2 cellular contexts compared by ENCODE assay signal in the genomic region with DNA sequence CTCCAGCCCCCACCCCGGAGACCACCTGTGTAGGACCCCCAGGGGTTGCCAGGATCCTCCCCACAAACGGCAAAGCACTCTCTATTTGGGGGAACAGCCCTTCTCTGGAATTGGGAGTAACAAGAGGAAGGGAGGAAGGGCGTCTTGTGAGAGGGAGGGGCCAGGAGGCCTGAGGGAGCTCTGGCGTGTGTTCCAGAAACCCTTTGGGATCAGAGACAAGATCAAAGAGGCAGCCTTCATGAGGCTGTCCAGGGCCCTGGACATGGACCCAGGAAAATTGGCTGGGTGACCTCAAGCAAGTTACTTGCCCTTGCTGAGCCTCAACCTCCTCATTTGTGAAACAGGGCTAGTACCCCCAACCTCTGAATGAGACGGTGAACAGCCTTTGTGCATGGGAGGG.
A peak's percentile ranks its signal among the peaks of the same experiment; 100 is the strongest.
TF ChIP-seq lines count a peak whose summit lies in the region.

No MANE protein-coding gene starts in this region.

TF ChIP-seq in A549, 52 proteins besides CTCF, POLR2A, EP300 and RAD21:
- TF ChIP-seq MYC (IDR thresholded peaks at IDR 0.05; ENCODE audit: borderline replicate concordance, low read length) (no peak), ZFP36 (IDR thresholded peaks at IDR 0.05; ENCODE audit: borderline replicate concordance, partially characterized antibody) (no peak), SMC3 (IDR thresholded peaks at IDR 0.05) (no peak), SREBF2 (IDR thresholded peaks at IDR 0.05) (no peak), NR3C1 (IDR thresholded peaks at IDR 0.05) (no peak), CBX8 (IDR thresholded peaks at IDR 0.05) (no peak), MAFK (IDR thresholded peaks at IDR 0.05; ENCODE audit: partially characterized antibody) (no peak), JUN (IDR thresholded peaks at IDR 0.05) (no peak), POLR2AphosphoS2 (conservative IDR thresholded peaks at IDR 0.05; ENCODE audit: low read length) (no peak), GATA3 (IDR thresholded peaks at IDR 0.05; ENCODE audit: borderline replicate concordance) (no peak), FOSB (CRISPR knock-in tag; IDR thresholded peaks at IDR 0.05) (no peak), NPAS2 (CRISPR knock-in tag; IDR thresholded peaks at IDR 0.05; ENCODE audit: borderline replicate concordance) (no peak), ZSCAN20 (CRISPR knock-in tag; IDR thresholded peaks at IDR 0.05) (no peak), PHF8 (IDR thresholded peaks at IDR 0.05; ENCODE audit: borderline replicate concordance, low read depth) (no peak), BHLHE40 (IDR thresholded peaks at IDR 0.05; ENCODE audit: low read depth, low read length) (no peak)
- TF ChIP-seq, protein P1, sequence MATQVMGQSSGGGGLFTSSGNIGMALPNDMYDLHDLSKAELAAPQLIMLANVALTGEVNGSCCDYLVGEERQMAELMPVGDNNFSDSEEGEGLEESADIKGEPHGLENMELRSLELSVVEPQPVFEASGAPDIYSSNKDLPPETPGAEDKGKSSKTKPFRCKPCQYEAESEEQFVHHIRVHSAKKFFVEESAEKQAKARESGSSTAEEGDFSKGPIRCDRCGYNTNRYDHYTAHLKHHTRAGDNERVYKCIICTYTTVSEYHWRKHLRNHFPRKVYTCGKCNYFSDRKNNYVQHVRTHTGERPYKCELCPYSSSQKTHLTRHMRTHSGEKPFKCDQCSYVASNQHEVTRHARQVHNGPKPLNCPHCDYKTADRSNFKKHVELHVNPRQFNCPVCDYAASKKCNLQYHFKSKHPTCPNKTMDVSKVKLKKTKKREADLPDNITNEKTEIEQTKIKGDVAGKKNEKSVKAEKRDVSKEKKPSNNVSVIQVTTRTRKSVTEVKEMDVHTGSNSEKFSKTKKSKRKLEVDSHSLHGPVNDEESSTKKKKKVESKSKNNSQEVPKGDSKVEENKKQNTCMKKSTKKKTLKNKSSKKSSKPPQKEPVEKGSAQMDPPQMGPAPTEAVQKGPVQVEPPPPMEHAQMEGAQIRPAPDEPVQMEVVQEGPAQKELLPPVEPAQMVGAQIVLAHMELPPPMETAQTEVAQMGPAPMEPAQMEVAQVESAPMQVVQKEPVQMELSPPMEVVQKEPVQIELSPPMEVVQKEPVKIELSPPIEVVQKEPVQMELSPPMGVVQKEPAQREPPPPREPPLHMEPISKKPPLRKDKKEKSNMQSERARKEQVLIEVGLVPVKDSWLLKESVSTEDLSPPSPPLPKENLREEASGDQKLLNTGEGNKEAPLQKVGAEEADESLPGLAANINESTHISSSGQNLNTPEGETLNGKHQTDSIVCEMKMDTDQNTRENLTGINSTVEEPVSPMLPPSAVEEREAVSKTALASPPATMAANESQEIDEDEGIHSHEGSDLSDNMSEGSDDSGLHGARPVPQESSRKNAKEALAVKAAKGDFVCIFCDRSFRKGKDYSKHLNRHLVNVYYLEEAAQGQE (IDR thresholded peaks at IDR 0.05) = no peak
- TF ChIP-seq, protein P2, sequence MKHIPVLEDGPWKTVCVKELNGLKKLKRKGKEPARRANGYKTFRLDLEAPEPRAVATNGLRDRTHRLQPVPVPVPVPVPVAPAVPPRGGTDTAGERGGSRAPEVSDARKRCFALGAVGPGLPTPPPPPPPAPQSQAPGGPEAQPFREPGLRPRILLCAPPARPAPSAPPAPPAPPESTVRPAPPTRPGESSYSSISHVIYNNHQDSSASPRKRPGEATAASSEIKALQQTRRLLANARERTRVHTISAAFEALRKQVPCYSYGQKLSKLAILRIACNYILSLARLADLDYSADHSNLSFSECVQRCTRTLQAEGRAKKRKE (CRISPR knock-in tag; IDR thresholded peaks at IDR 0.05; ENCODE audit: low read depth) = no peak

TF ChIP-seq in K562, 482 proteins besides CTCF, POLR2A, EP300 and RAD21:
- TF ChIP-seq ELF2 (CRISPR knock-in tag; IDR thresholded peaks at IDR 0.05) = no peak
- TF ChIP-seq BCOR (IDR thresholded peaks at IDR 0.05) = 0 out of 2 replicates have a peak, but pooled peaks have one; percentile 12
- no peak for TF ChIP-seq FOXA1 (IDR thresholded peaks at IDR 0.05; ENCODE audit: borderline replicate concordance)
- no peak for TF ChIP-seq KDM2B (CRISPR knock-in tag; IDR thresholded peaks at IDR 0.05)
- TF ChIP-seq PCBP1 (IDR thresholded peaks at IDR 0.05; ENCODE audit: low read depth, low read length, poor library complexity, severe bottlenecking) = no peak
- no peak for TF ChIP-seq CREM (IDR thresholded peaks at IDR 0.05; ENCODE audit: low read depth)
- no peak for TF ChIP-seq GATAD2B (IDR thresholded peaks at IDR 0.05; ENCODE audit: borderline replicate concordance)
- TF ChIP-seq HMG20B (CRISPR knock-in tag; IDR thresholded peaks at IDR 0.05) = no peak
- TF ChIP-seq, protein P3, sequence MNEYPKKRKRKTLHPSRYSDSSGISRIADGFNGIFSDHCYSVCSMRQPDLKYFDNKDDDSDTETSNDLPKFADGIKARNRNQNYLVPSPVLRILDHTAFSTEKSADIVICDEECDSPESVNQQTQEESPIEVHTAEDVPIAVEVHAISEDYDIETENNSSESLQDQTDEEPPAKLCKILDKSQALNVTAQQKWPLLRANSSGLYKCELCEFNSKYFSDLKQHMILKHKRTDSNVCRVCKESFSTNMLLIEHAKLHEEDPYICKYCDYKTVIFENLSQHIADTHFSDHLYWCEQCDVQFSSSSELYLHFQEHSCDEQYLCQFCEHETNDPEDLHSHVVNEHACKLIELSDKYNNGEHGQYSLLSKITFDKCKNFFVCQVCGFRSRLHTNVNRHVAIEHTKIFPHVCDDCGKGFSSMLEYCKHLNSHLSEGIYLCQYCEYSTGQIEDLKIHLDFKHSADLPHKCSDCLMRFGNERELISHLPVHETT (CRISPR knock-in tag; conservative IDR thresholded peaks at IDR 0.05 in 1 of 2, IDR thresholded peaks at IDR 0.05 in 1 of 2) = no peak
- TF ChIP-seq RB1 (IDR thresholded peaks at IDR 0.05; ENCODE audit: low read depth) = no peak
- TF ChIP-seq, protein P4, sequence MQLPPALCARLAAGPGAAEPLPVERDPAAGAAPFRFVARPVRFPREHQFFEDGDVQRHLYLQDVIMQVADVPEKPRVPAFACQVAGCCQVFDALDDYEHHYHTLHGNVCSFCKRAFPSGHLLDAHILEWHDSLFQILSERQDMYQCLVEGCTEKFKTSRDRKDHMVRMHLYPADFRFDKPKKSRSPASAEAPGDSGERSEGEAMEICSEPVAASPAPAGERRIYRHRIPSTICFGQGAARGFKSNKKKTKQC (CRISPR knock-in tag; IDR thresholded peaks at IDR 0.05) = no peak
- TF ChIP-seq NR4A1 (CRISPR knock-in tag; IDR thresholded peaks at IDR 0.05) = no peak
- no peak for TF ChIP-seq NR4A1 (tag; IDR thresholded peaks at IDR 0.05)
- TF ChIP-seq, protein P5, sequence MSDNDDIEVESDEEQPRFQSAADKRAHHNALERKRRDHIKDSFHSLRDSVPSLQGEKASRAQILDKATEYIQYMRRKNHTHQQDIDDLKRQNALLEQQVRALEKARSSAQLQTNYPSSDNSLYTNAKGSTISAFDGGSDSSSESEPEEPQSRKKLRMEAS (CRISPR knock-in tag; IDR thresholded peaks at IDR 0.05) = 0 out of 2 replicates have a peak, but pooled peaks have one; percentile 14
- TF ChIP-seq, protein P6, sequence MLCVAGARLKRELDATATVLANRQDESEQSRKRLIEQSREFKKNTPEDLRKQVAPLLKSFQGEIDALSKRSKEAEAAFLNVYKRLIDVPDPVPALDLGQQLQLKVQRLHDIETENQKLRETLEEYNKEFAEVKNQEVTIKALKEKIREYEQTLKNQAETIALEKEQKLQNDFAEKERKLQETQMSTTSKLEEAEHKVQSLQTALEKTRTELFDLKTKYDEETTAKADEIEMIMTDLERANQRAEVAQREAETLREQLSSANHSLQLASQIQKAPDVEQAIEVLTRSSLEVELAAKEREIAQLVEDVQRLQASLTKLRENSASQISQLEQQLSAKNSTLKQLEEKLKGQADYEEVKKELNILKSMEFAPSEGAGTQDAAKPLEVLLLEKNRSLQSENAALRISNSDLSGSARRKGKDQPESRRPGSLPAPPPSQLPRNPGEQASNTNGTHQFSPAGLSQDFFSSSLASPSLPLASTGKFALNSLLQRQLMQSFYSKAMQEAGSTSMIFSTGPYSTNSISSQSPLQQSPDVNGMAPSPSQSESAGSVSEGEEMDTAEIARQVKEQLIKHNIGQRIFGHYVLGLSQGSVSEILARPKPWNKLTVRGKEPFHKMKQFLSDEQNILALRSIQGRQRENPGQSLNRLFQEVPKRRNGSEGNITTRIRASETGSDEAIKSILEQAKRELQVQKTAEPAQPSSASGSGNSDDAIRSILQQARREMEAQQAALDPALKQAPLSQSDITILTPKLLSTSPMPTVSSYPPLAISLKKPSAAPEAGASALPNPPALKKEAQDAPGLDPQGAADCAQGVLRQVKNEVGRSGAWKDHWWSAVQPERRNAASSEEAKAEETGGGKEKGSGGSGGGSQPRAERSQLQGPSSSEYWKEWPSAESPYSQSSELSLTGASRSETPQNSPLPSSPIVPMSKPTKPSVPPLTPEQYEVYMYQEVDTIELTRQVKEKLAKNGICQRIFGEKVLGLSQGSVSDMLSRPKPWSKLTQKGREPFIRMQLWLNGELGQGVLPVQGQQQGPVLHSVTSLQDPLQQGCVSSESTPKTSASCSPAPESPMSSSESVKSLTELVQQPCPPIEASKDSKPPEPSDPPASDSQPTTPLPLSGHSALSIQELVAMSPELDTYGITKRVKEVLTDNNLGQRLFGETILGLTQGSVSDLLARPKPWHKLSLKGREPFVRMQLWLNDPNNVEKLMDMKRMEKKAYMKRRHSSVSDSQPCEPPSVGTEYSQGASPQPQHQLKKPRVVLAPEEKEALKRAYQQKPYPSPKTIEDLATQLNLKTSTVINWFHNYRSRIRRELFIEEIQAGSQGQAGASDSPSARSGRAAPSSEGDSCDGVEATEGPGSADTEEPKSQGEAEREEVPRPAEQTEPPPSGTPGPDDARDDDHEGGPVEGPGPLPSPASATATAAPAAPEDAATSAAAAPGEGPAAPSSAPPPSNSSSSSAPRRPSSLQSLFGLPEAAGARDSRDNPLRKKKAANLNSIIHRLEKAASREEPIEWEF (CRISPR knock-in tag; IDR thresholded peaks at IDR 0.05) = no peak
- TF ChIP-seq ZEB2 (IDR thresholded peaks at IDR 0.05) = no peak
- TF ChIP-seq ZC3H11A (IDR thresholded peaks at IDR 0.05; ENCODE audit: low read depth, low read length) = no peak
- TF ChIP-seq, protein P7, sequence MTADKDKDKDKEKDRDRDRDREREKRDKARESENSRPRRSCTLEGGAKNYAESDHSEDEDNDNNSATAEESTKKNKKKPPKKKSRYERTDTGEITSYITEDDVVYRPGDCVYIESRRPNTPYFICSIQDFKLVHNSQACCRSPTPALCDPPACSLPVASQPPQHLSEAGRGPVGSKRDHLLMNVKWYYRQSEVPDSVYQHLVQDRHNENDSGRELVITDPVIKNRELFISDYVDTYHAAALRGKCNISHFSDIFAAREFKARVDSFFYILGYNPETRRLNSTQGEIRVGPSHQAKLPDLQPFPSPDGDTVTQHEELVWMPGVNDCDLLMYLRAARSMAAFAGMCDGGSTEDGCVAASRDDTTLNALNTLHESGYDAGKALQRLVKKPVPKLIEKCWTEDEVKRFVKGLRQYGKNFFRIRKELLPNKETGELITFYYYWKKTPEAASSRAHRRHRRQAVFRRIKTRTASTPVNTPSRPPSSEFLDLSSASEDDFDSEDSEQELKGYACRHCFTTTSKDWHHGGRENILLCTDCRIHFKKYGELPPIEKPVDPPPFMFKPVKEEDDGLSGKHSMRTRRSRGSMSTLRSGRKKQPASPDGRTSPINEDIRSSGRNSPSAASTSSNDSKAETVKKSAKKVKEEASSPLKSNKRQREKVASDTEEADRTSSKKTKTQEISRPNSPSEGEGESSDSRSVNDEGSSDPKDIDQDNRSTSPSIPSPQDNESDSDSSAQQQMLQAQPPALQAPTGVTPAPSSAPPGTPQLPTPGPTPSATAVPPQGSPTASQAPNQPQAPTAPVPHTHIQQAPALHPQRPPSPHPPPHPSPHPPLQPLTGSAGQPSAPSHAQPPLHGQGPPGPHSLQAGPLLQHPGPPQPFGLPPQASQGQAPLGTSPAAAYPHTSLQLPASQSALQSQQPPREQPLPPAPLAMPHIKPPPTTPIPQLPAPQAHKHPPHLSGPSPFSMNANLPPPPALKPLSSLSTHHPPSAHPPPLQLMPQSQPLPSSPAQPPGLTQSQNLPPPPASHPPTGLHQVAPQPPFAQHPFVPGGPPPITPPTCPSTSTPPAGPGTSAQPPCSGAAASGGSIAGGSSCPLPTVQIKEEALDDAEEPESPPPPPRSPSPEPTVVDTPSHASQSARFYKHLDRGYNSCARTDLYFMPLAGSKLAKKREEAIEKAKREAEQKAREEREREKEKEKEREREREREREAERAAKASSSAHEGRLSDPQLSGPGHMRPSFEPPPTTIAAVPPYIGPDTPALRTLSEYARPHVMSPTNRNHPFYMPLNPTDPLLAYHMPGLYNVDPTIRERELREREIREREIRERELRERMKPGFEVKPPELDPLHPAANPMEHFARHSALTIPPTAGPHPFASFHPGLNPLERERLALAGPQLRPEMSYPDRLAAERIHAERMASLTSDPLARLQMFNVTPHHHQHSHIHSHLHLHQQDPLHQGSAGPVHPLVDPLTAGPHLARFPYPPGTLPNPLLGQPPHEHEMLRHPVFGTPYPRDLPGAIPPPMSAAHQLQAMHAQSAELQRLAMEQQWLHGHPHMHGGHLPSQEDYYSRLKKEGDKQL (CRISPR knock-in tag; IDR thresholded peaks at IDR 0.05; ENCODE audit: borderline replicate concordance) = 0 out of 2 replicates have a peak, but pooled peaks have one; percentile 42
- TF ChIP-seq SOX6 (IDR thresholded peaks at IDR 0.05) = no peak
- TF ChIP-seq TAF7 (tag; IDR thresholded peaks at IDR 0.05) = no peak
- TF ChIP-seq, protein P8, sequence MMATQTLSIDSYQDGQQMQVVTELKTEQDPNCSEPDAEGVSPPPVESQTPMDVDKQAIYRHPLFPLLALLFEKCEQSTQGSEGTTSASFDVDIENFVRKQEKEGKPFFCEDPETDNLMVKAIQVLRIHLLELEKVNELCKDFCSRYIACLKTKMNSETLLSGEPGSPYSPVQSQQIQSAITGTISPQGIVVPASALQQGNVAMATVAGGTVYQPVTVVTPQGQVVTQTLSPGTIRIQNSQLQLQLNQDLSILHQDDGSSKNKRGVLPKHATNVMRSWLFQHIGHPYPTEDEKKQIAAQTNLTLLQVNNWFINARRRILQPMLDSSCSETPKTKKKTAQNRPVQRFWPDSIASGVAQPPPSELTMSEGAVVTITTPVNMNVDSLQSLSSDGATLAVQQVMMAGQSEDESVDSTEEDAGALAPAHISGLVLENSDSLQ (IDR thresholded peaks at IDR 0.05) = no peak
